In the genomic region with DNA sequence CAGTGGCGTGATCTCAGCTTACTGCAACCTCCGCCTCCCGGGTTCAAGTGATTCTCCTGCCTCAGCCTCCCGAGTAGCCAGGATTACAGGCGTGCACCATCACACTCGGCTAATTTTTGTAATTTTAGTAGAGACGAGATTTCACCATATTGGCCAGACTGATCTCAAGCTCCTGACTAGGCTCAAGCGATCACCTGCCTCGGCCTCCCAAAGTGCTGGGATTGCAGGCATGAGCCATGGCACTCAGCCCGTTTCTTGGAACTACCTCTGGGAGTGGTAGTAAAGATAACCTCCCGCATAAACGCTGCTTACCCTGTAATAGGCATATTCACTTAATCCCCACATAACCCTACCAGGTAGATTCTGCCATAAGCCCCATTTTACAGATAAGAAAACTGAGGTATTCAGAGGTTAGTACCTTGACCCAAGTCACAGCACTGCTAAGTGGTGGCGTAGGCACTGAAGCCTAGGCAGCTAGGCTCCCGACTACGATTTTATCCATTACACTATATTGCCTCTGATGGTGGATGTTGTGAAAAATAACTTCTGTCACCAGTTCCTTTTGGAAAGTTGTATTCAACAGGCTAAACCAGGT, we compare ENCODE assay signal across 7 cellular contexts.
"Had no signal": no experiment of that assay in that cellular context is flagged by ENCODE, and none has a peak within 500 bp of the region (broad histone marks: within the 10 kb centered on the region; RNA-seq: fewer than 3 reads in every experiment).

No MANE protein-coding gene starts in this region.

- FAIRE-seq: H54, HTR-8/SVneo had no signal

- H3K4me1 Mint-ChIP-seq: IgD-negative memory B cell had no signal

- H3K27me3 Mint-ChIP-seq: IgD-negative memory B cell had no signal

- H3K4me3 Mint-ChIP-seq: H9, IgD-negative memory B cell had no signal

- H2AFZ ChIP-seq: GM23248 had no signal

- H3K9ac ChIP-seq: GM23248 had no signal

- DNase-seq: GM23248, GOT3, H9, HCEC 1CT had no signal

- H3K4me3 ChIP-seq: GM23248 had no signal

- H3K27ac ChIP-seq: GM23248 had no signal

- H3K9me3 Mint-ChIP-seq: H9, IgD-negative memory B cell had no signal

- H3K27ac Mint-ChIP-seq: H9, IgD-negative memory B cell had no signal
